Comparison of ENCODE assay signal across 8 cellular contexts in the genomic region with DNA sequence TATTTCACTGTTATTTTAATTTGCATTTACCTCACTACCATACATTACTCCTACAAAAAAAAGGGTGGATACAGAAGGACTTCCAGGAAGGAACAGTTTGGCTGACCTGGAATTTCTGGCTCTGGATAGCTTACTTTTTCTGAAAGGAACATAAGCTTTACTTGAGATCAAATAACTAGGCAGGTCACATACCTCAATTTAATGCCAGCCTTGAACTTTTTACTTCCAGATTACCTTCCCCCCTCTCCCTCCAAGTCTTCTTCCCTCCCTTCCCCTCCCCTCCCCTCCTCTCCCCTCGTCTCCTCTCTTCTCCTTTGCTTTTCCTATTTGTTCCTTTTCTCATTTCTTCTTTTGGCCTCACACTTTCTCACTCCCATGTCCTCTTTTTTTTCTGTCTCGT.
"Had no signal": no experiment of that assay in that cellular context is flagged by ENCODE, and none has a peak within 500 bp of the region (broad histone marks: within the 10 kb centered on the region; RNA-seq: fewer than 3 reads in every experiment).

No MANE protein-coding gene starts in this region.

- H3K9ac ChIP-seq: GM23248 had no signal

- H2AFZ ChIP-seq: GM23248 had no signal

- DNase-seq: GM23248, GOT3, H7, HFFc6, KG1 had no signal

- H3K4me3 ChIP-seq: GM23248, HAP-1 had no signal

- H3K27ac ChIP-seq: GM23248 had no signal

- H3K27ac Mint-ChIP-seq: HFFc6, IgD-negative memory B cell had no signal

- H3K4me3 Mint-ChIP-seq: HFFc6, IgD-negative memory B cell had no signal

- H3K4me1 ChIP-seq: HAP-1 had no signal

- H3K4me1 Mint-ChIP-seq: IgD-negative memory B cell had no signal

- ATAC-seq: HCT116 had no signal

- H3K9me3 ChIP-seq: HAP-1 had no signal

- H3K27me3 Mint-ChIP-seq: IgD-negative memory B cell had no signal

- H3K36me3 ChIP-seq: HAP-1 had no signal
